3 cellular contexts compared by ENCODE assay signal in genomic region chr10:106857728-106858127, GRCh38.
"Had no signal": no experiment of that assay in that cellular context is flagged by ENCODE, and none has a peak within 500 bp of the region (broad histone marks: within the 10 kb centered on the region; RNA-seq: fewer than 3 reads in every experiment).

No MANE protein-coding gene starts in this region.

- DNase-seq: GDM1, GF-D8 had no signal

- H3K4me3 ChIP-seq: GM12878 had no signal
